ENCODE assay signal across 14 cellular contexts in genomic region chr20:24792641-24793495, GRCh38.
DNase-seq lines count a peak whose midpoint lies in the region; ATAC-seq and TF ChIP-seq lines count a peak whose summit lies in the region.
"Had no signal": no experiment of that assay in that cellular context is flagged by ENCODE, and none has a peak within 500 bp of the region (broad histone marks: within the 10 kb centered on the region; RNA-seq: fewer than 3 reads in every experiment).

No MANE protein-coding gene starts in this region.

- H3K4me3 Mint-ChIP-seq in activated T-cell treated with anti-CD3 and anti-CD28 coated beads, Interleukin-2, amount 50 U/mL, for 24 hours = no peak overlapping the region
- no peak overlapping the region for H3K4me3 Mint-ChIP-seq in activated T-cell treated with anti-CD3 and anti-CD28 coated beads, Interleukin-2, amount 50 U/mL, for 4 hours
- H3K4me3 Mint-ChIP-seq in chondrocyte (ENCODE audit: unreplicated experiment) (no peak overlapping the region), neural crest cell (no peak overlapping the region)
- H3K4me3 Mint-ChIP-seq: CD14-positive monocyte; CD4-positive, alpha-beta memory T cell; H9 had no signal

- ATAC-seq in activated T-cell treated with anti-CD3 and anti-CD28 coated beads, Interleukin-2, amount 50 U/mL, for 4 hours = no peak
- ATAC-seq in HG02610 (IDR thresholded peaks at IDR 0.05; ENCODE audit: unreplicated experiment) (no peak), HG03571 (IDR thresholded peaks at IDR 0.05; ENCODE audit: unreplicated experiment) (no peak)

- TF ChIP-seq CTCF in chondrocyte (IDR thresholded peaks at IDR 0.05) (no peak), neural crest cell (conservative IDR thresholded peaks at IDR 0.05) (no peak)

- no peaks in the 10 kb centered on the region for H3K36me3 Mint-ChIP-seq in activated T-cell treated with anti-CD3 and anti-CD28 coated beads, Interleukin-2, amount 50 U/mL, for 24 hours (ENCODE audit: low read depth)
- no peaks in the 10 kb centered on the region for H3K36me3 Mint-ChIP-seq in activated T-cell treated with anti-CD3 and anti-CD28 coated beads, Interleukin-2, amount 50 U/mL, for 4 hours (ENCODE audit: insufficient read depth)
- H3K36me3 Mint-ChIP-seq in chondrocyte (ENCODE audit: low read depth) = no peaks in the 10 kb centered on the region
- H3K36me3 Mint-ChIP-seq in neural crest cell (ENCODE audit: low read depth) = no peaks in the 10 kb centered on the region
- H3K36me3 Mint-ChIP-seq: CD14-positive monocyte; CD4-positive, alpha-beta memory T cell had no signal

- no peaks in the 10 kb centered on the region for H3K9me3 Mint-ChIP-seq in activated T-cell treated with anti-CD3 and anti-CD28 coated beads, Interleukin-2, amount 50 U/mL, for 24 hours
- H3K9me3 Mint-ChIP-seq in activated T-cell treated with anti-CD3 and anti-CD28 coated beads, Interleukin-2, amount 50 U/mL, for 4 hours = no peaks in the 10 kb centered on the region
- H3K9me3 Mint-ChIP-seq in chondrocyte (ENCODE audit: low read depth) = no peaks in the 10 kb centered on the region
- H3K9me3 Mint-ChIP-seq in neural crest cell = no peaks in the 10 kb centered on the region
- H3K9me3 Mint-ChIP-seq: CD4-positive, alpha-beta memory T cell; H9 had no signal

- no peaks in the 10 kb centered on the region for H3K4me1 Mint-ChIP-seq in activated T-cell treated with anti-CD3 and anti-CD28 coated beads, Interleukin-2, amount 50 U/mL, for 24 hours (ENCODE audit: low read depth)
- no peaks in the 10 kb centered on the region for H3K4me1 Mint-ChIP-seq in activated T-cell treated with anti-CD3 and anti-CD28 coated beads, Interleukin-2, amount 50 U/mL, for 4 hours (ENCODE audit: low read depth)
- peaks cover 9% of the 10 kb centered on the region for H3K4me1 Mint-ChIP-seq in chondrocyte (ENCODE audit: low read depth)
- H3K4me1 Mint-ChIP-seq in neural crest cell = no peaks in the 10 kb centered on the region

- H3K27ac Mint-ChIP-seq in activated T-cell treated with anti-CD3 and anti-CD28 coated beads, Interleukin-2, amount 50 U/mL, for 24 hours = peak overlapping the region; percentile 23
- H3K27ac Mint-ChIP-seq in chondrocyte (ENCODE audit: unreplicated experiment) (no peak overlapping the region), neural crest cell (ENCODE audit: unreplicated experiment) (peak overlapping the region; percentile 75)
- H3K27ac Mint-ChIP-seq: CD4-positive, alpha-beta memory T cell had no signal

- peaks cover 3% of the 10 kb centered on the region for H3K27me3 Mint-ChIP-seq in activated T-cell treated with anti-CD3 and anti-CD28 coated beads, Interleukin-2, amount 50 U/mL, for 24 hours
- no peaks in the 10 kb centered on the region for H3K27me3 Mint-ChIP-seq in activated T-cell treated with anti-CD3 and anti-CD28 coated beads, Interleukin-2, amount 50 U/mL, for 4 hours (ENCODE audit: low read depth)
- H3K27me3 Mint-ChIP-seq in chondrocyte (ENCODE audit: low read depth) = peaks cover 26% of the 10 kb centered on the region
- H3K27me3 Mint-ChIP-seq in neural crest cell (ENCODE audit: low read depth) = no peaks in the 10 kb centered on the region

- DNase-seq in activated T-cell treated with anti-CD3 and anti-CD28 coated beads, Interleukin-2, amount 50 U/mL, for 24 hours = no peak
- no peak for DNase-seq in activated T-cell treated with anti-CD3 and anti-CD28 coated beads, Interleukin-2, amount 50 U/mL, for 4 hours
- DNase-seq in chondrocyte (ENCODE audit: low spot score) (peak; percentile 77), neural crest cell (ENCODE audit: low read depth, low spot score) (no peak), medulla oblongata (ENCODE audit: extremely low spot score) (no peak)
- DNase-seq: CD4-positive, alpha-beta memory T cell; DMS153; DMS79 treated with DMSO at 0.1 percent for 48 hours; GF-D8; GOT3; H9 had no signal
